In genomic region chr14:101117543-101117942, GRCh38 we compare ENCODE assay signal across 26 cellular contexts.
"Had no signal": no experiment of that assay in that cellular context is flagged by ENCODE, and none has a peak within 500 bp of the region (broad histone marks: within the 10 kb centered on the region; RNA-seq: fewer than 3 reads in every experiment).

No MANE protein-coding gene starts in this region.

- H3K9me3 Mint-ChIP-seq: immature natural killer cell, mesothelial cell of epicardium had no signal

- ATAC-seq: esophagus mucosa, gastrocnemius medialis, heart right ventricle, left colon, left lobe of liver, left ventricle myocardium superior, lower lobe of right lung, mucosa of descending colon had no signal

- H3K4me3 ChIP-seq: coronary artery, dorsolateral prefrontal cortex, esophagus squamous epithelium, gastrocnemius medialis, heart right ventricle, lower lobe of right lung, mucosa of descending colon had no signal

- H3K4me1 ChIP-seq: esophagus squamous epithelium, gastrocnemius medialis had no signal

- H3K36me3 ChIP-seq: esophagus squamous epithelium, gastrocnemius medialis, heart right ventricle, lower lobe of right lung had no signal

- H3K9me3 ChIP-seq: esophagus squamous epithelium, gastrocnemius medialis, heart right ventricle, lower lobe of right lung, mucosa of descending colon had no signal

- FAIRE-seq: colon, kidney had no signal

- H3K36me3 Mint-ChIP-seq: immature natural killer cell, mesothelial cell of epicardium had no signal

- H3K4me3 Mint-ChIP-seq: immature natural killer cell, mesothelial cell of epicardium had no signal

- H3K27ac Mint-ChIP-seq: immature natural killer cell had no signal

- H3K27me3 ChIP-seq: gastrocnemius medialis had no signal

- DNase-seq: dermis blood vessel endothelial cell; effector CD4-positive, alpha-beta T cell; effector memory CD4-positive, alpha-beta T cell; erythroblast; esophagus squamous epithelium; foreskin fibroblast; foreskin melanocyte; gastrocnemius medialis; glutamatergic neuron; heart right ventricle; hippocampal formation; immature natural killer cell; kidney glomerular epithelial cell; left colon; left ventricle myocardium superior; lower lobe of right lung; mesenchymal stem cell; mucosa of descending colon had no signal

- H3K27ac ChIP-seq: coronary artery, dorsolateral prefrontal cortex, epithelial cell of prostate, esophagus squamous epithelium, lower lobe of right lung had no signal
